ENCODE assay signal across 20 cellular contexts in genomic region chr12:130440411-130441080, GRCh38.
DNase-seq lines count a peak whose midpoint lies in the region; ATAC-seq and TF ChIP-seq lines count a peak whose summit lies in the region.
"Had no signal": no experiment of that assay in that cellular context is flagged by ENCODE, and none has a peak within 500 bp of the region (broad histone marks: within the 10 kb centered on the region; RNA-seq: fewer than 3 reads in every experiment).

No MANE protein-coding gene starts in this region.

- H3K14ac ChIP-seq in neuronal stem cell (ENCODE audit: low read length) = no peak overlapping the region

- peak overlapping the region; percentile 27 for H3K18ac ChIP-seq in neuronal stem cell (ENCODE audit: low read length)

- H3K4me2 ChIP-seq in neuronal stem cell (ENCODE audit: insufficient read depth, low read length, poor library complexity, severe bottlenecking) = no peak overlapping the region
- H3K4me2 ChIP-seq: GM23338 had no signal

- no peak overlapping the region for H2BK120ac ChIP-seq in neuronal stem cell (ENCODE audit: low read depth, low read length)

- no peak overlapping the region for H3K4me3 ChIP-seq in RWPE2 (ENCODE audit: severe bottlenecking)
- no peak overlapping the region for H3K4me3 ChIP-seq in neuronal stem cell (ENCODE audit: low read length in 2 of 2)
- H3K4me3 ChIP-seq in spleen = no peak overlapping the region
- H3K4me3 ChIP-seq in uterus = no peak overlapping the region
- H3K4me3 ChIP-seq: GM23338 had no signal

- no peak overlapping the region for H3K4me3 Mint-ChIP-seq in chondrocyte (ENCODE audit: unreplicated experiment)
- H3K4me3 Mint-ChIP-seq: CD4-positive, alpha-beta T cell; GM23338; IgD-negative memory B cell had no signal

- no peak overlapping the region for H2AFZ ChIP-seq in neuronal stem cell (ENCODE audit: low read length)
- H2AFZ ChIP-seq: GM23338 had no signal

- no peaks in the 10 kb centered on the region for H3K27me3 ChIP-seq in RWPE2 (ENCODE audit: insufficient read depth, poor library complexity, severe bottlenecking)
- no peaks in the 10 kb centered on the region for H3K27me3 ChIP-seq in neuronal stem cell (ENCODE audit: control insufficient read depth in 3 of 3, insufficient read depth in 3 of 3, low read depth in 1 of 3, low read length in 3 of 3)
- H3K27me3 ChIP-seq in spleen (replicated peaks in 1 of 7) = no peaks in the 10 kb centered on the region
- no peaks in the 10 kb centered on the region for H3K27me3 ChIP-seq in uterus
- H3K27me3 ChIP-seq: BE2C had no signal

- DNase-seq in RWPE2 (ENCODE audit: low spot score) = peak; percentile 30
- DNase-seq in chondrocyte (ENCODE audit: low spot score) = peak; percentile 72
- DNase-seq in neuronal stem cell (ENCODE audit: low spot score) = no peak
- DNase-seq in spleen = peak; percentile 55
- DNase-seq in erythroblast (lab: John Stamatoyannopoulos, UW) = no peak
- DNase-seq in uterus = no peak
- no peak for DNase-seq in NCI-H1048 (lab: John Stamatoyannopoulos, UW)
- DNase-seq: ACHN; BE2C; C1 segment of cervical spinal cord; Caco-2; CD4-positive, alpha-beta T cell; DMS153; DMS79; GDM1; HCEC 1CT had no signal

- intact Hi-C loops in spleen (cut with DNase I; ENCODE audit: low total_unique reads) = no loop called here
- intact Hi-C loops in uterus (cut with DNase I; ENCODE audit: low total_unique reads) = no loop called here

- H3K36me3 ChIP-seq in RWPE2 (ENCODE audit: low read depth) (no peaks in the 10 kb centered on the region), neuronal stem cell (replicated peaks in 1 of 2; ENCODE audit: control insufficient read depth in 2 of 2, insufficient read depth in 2 of 2, low read length in 2 of 2) (no peaks in the 10 kb centered on the region), spleen (peaks cover 0 to 6% (median 0%) of the 10 kb centered on the region in 6 donors), uterus (no peaks in the 10 kb centered on the region)

- no peaks in the 10 kb centered on the region for H3K4me1 Mint-ChIP-seq in chondrocyte (ENCODE audit: low read depth)
- H3K4me1 Mint-ChIP-seq: GM23338, IgD-negative memory B cell had no signal

- H2BK15ac ChIP-seq in neuronal stem cell (ENCODE audit: low read length) = no peak overlapping the region

- no peak overlapping the region for H4K91ac ChIP-seq in neuronal stem cell (ENCODE audit: low read depth, low read length, poor library complexity)

- H3K9me3 Mint-ChIP-seq in chondrocyte (ENCODE audit: low read depth) = peaks cover 10% of the 10 kb centered on the region

- no peaks in the 10 kb centered on the region for H3K27me3 Mint-ChIP-seq in chondrocyte (ENCODE audit: low read depth)
- H3K27me3 Mint-ChIP-seq: CD4-positive, alpha-beta T cell; IgD-negative memory B cell had no signal

- no peak overlapping the region for H3K23ac ChIP-seq in neuronal stem cell (ENCODE audit: low read depth, low read length, poor library complexity)

- no peak overlapping the region for H2AK5ac ChIP-seq in neuronal stem cell (ENCODE audit: low read depth, low read length)

- no peak overlapping the region for H3K27ac Mint-ChIP-seq in chondrocyte (ENCODE audit: unreplicated experiment)
- H3K27ac Mint-ChIP-seq: CD4-positive, alpha-beta T cell; GM23338; IgD-negative memory B cell had no signal

- no peak overlapping the region for H4K8ac ChIP-seq in neuronal stem cell (ENCODE audit: low read depth, low read length)

- H3K79me1 ChIP-seq in neuronal stem cell (ENCODE audit: low read depth, low read length) = peaks cover 1% of the 10 kb centered on the region

- TF ChIP-seq POLR2A in spleen (IDR thresholded peaks at IDR 0.05) = no peak
- TF ChIP-seq POLR2A in erythroblast (IDR thresholded peaks at IDR 0.05; ENCODE audit: low read length) = no peak
- no peak for TF ChIP-seq POLR2A in uterus (IDR thresholded peaks at IDR 0.05)

- ATAC-seq in RWPE2 (ENCODE audit: low read depth) (no peak), HG03520 (IDR thresholded peaks at IDR 0.05; ENCODE audit: unreplicated experiment) (no peak)
- ATAC-seq: GM23338 had no signal

- H3K9me3 ChIP-seq in RWPE2 (ENCODE audit: severe bottlenecking) (no peaks in the 10 kb centered on the region), neuronal stem cell (replicated peaks in 1 of 2; ENCODE audit: control insufficient read depth in 2 of 2, insufficient read depth in 1 of 2, low read depth in 1 of 2, low read length in 2 of 2) (peaks cover 0 to 13% of the 10 kb centered on the region in 2 donors), spleen (peaks cover 0 to 45% (median 5%) of the 10 kb centered on the region in 8 donors), uterus (no peaks in the 10 kb centered on the region)
- H3K9me3 ChIP-seq: BE2C, Caco-2 had no signal

- H3K27ac ChIP-seq in RWPE2 (ENCODE audit: poor library complexity, severe bottlenecking) (no peak overlapping the region), neuronal stem cell (replicated peaks; ENCODE audit: low read length) (no peak overlapping the region), spleen (no peak overlapping the region), uterus (no peak overlapping the region)
- H3K27ac ChIP-seq: HL-60 had no signal

- H3K36me3 Mint-ChIP-seq in chondrocyte (ENCODE audit: low read depth) = no peaks in the 10 kb centered on the region

- no peak overlapping the region for H2BK5ac ChIP-seq in neuronal stem cell (ENCODE audit: low read length)

- no peak overlapping the region for H2BK12ac ChIP-seq in neuronal stem cell (ENCODE audit: low read length)

- H3K4ac ChIP-seq in neuronal stem cell (ENCODE audit: low read length) = no peak overlapping the region

- no peaks in the 10 kb centered on the region for H3K4me1 ChIP-seq in RWPE2 (ENCODE audit: insufficient read depth, poor library complexity, severe bottlenecking)
- H3K4me1 ChIP-seq in neuronal stem cell (ENCODE audit: control insufficient read depth in 2 of 2, insufficient read depth in 1 of 2, low read depth in 1 of 2, low read length in 2 of 2) = no peaks in the 10 kb centered on the region
- no peaks in the 10 kb centered on the region for H3K4me1 ChIP-seq in spleen
- H3K4me1 ChIP-seq in uterus = no peaks in the 10 kb centered on the region
- H3K4me1 ChIP-seq: BE2C, Caco-2 had no signal

- TF ChIP-seq CTCF in RWPE2 (IDR thresholded peaks at IDR 0.05; ENCODE audit: poor library complexity, severe bottlenecking) (no peak), chondrocyte (IDR thresholded peaks at IDR 0.05) (no peak), spleen (IDR thresholded peaks at IDR 0.05 in 8 of 11, conservative IDR thresholded peaks at IDR 0.05 in 3 of 11) (no peak), uterus (IDR thresholded peaks at IDR 0.05) (no peak)

- H3K9ac ChIP-seq in neuronal stem cell (ENCODE audit: low read depth, low read length, poor library complexity) = no peak overlapping the region

- no CpG with 5 or more reads among the region's 23 CpGs for WGBS in neuronal stem cell (ENCODE audit: extremely low coverage in 2 of 2, insufficient read length in 2 of 2, insufficient replicate concordance in 1 of 2), 2 donors
- 90 to 95% (median 93%) methylated on average over 23 of the region's 23 CpGs for WGBS in spleen, 5 donors

Comparison
In these comparisons a context has a peak if more than half of its experiments do, and no peak if none do; other contexts are left out.
1. DNase-seq: peak in RWPE2 (single experiment), chondrocyte (single experiment) and spleen (single experiment); none in neuronal stem cell (single experiment), erythroblast (0 of 2), uterus (0 of 2) and NCI-H1048 (single experiment).